In the genomic region with DNA sequence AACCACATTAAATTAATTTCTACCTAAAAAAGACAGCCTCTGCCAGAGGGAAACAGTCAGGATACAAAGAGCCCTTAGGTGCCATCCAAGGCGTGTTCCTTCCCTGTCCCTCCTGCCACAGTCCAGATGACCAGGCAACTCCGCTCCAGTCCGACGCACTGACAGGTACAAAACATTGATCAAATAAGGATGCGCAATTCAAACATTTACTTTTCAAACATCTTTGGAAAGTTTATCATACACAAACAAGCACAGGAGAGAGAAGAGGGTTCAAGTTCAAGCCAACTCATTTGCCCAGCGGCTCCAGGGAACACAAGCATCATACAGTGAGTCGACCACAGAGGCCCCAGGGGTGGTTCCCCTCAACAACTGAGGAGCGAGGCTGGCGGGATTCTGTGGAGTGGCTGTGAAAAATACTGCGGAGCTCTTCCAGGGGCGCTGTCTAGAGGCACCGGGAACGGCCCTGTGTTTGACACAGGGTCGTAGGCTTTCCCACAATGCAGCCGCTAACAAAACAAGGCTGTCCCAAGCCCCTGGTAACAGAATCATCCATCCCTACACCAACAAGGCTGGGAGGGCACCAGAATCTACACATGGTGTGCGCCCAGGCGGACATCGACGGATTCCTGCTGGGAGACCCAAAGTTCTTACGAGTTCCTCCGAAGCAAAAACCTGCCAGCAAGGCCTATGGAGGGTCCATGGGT, we compare ENCODE assay signal across 24 cellular contexts.
DNase-seq lines count a peak whose midpoint lies in the region; ATAC-seq and TF ChIP-seq lines count a peak whose summit lies in the region.
"Had no signal": no experiment of that assay in that cellular context is flagged by ENCODE, and none has a peak within 500 bp of the region (broad histone marks: within the 10 kb centered on the region; RNA-seq: fewer than 3 reads in every experiment).

No MANE protein-coding gene starts in this region.

- no TSS peak for BruUV-seq in IMR-90 (replicated peaks; lab: Mats Ljungman, UMichigan)

- H3K9ac ChIP-seq in IMR-90 (ENCODE audit: low read depth, low read length), result no peak overlapping the region
- H3K9ac ChIP-seq: BLaER1 treated with 17β-estradiol and CSF1 and Interleukin-3, amounts not matched to agents 10 nM and 100 nM; GM23248 had no signal

- H2AFZ ChIP-seq in GM23338, result no peak overlapping the region
- H2AFZ ChIP-seq in IMR-90 (replicated peaks; ENCODE audit: low read length, poor library complexity), result peak overlapping the region; percentile 11
- H2AFZ ChIP-seq: GM23248 had no signal

- H3K9me3 ChIP-seq in IMR-90 (ENCODE audit: control insufficient read depth, insufficient read depth, low read length), result no peaks in the 10 kb centered on the region
- H3K9me3 ChIP-seq: A549, HAP-1, SJSA1 had no signal

- intact Hi-C loops in IMR-90 (cut with micrococcal nuclease) (no loop called here), posterior vena cava (cut with DNase I) (no loop called here)

- H2AK9ac ChIP-seq in IMR-90 (replicated peaks; ENCODE audit: low read depth, low read length, poor library complexity), result no peak overlapping the region

- H3K4me2 ChIP-seq in GM23338 (no peak overlapping the region), IMR-90 (ENCODE audit: low read depth, low read length) (no peak overlapping the region)
- H3K4me2 ChIP-seq: A549; BLaER1 treated with 17β-estradiol and CSF1 and Interleukin-3, amounts not matched to agents 10 nM and 100 nM had no signal

- no peak overlapping the region for H4K91ac ChIP-seq in IMR-90 (ENCODE audit: insufficient read depth, low read depth, low read length)

- no peak overlapping the region for H3K4ac ChIP-seq in IMR-90 (ENCODE audit: low read depth, low read length)

- H3K9me2 ChIP-seq in GM23338 (ENCODE audit: insufficient read depth), result no peaks in the 10 kb centered on the region

- dilution Hi-C loops in IMR-90 (cut with HindIII; ENCODE audit: low sequenced_read_pairs, unreplicated experiment), result no loop called here

- in situ Hi-C loops in IMR-90 (cut with MboI; ENCODE audit: low sequenced_read_pairs), result no loop called here

- ATAC-seq in GM23338 (peak; percentile 41), IMR-90 (ENCODE audit: low read depth) (no peak), HG02981 (IDR thresholded peaks at IDR 0.05; ENCODE audit: unreplicated experiment) (no peak)
- ATAC-seq: A549, PC-3, Right ventricle myocardium inferior had no signal

- H3K14ac ChIP-seq in IMR-90 (replicated peaks; ENCODE audit: low read depth, low read length), result no peak overlapping the region

- peaks cover 4% of the 10 kb centered on the region; the same call in 1 of the 2 replicates for H3K36me3 ChIP-seq in GM23338 (ENCODE audit: insufficient read depth)
- H3K36me3 ChIP-seq in IMR-90 (ENCODE audit: control insufficient read depth, insufficient read depth, low read length), result no peaks in the 10 kb centered on the region
- H3K36me3 ChIP-seq: BLaER1 treated with 17β-estradiol and CSF1 and Interleukin-3, amounts not matched to agents 10 nM and 100 nM; HAP-1; SJSA1 had no signal

- no peak overlapping the region for H4K8ac ChIP-seq in IMR-90 (ENCODE audit: low read depth in 2 of 2, low read length in 2 of 2)

- H3F3A ChIP-seq in GM23338 (replicated peaks; ENCODE audit: low read depth), result no peaks in the 10 kb centered on the region

- no peaks in the 10 kb centered on the region for H3K79me2 ChIP-seq in GM23338 (replicated peaks; ENCODE audit: insufficient read depth)

- H3K23ac ChIP-seq in IMR-90 (ENCODE audit: low read depth, low read length), result no peak overlapping the region

- peaks cover 8% of the 10 kb centered on the region for H3K27me3 Mint-ChIP-seq in GM23338 (ENCODE audit: insufficient read depth, low read depth, poor library complexity)

- H3K18ac ChIP-seq in IMR-90 (ENCODE audit: low read depth, low read length), result no peak overlapping the region

- H3K9me1 ChIP-seq in IMR-90 (ENCODE audit: insufficient read depth, low read length), result no peaks in the 10 kb centered on the region

- H2BK5ac ChIP-seq in IMR-90 (ENCODE audit: low read depth, low read length, poor library complexity, severe bottlenecking), result no peak overlapping the region

- peaks cover 6% of the 10 kb centered on the region; the same call in 2 of the 3 replicates for H3K36me3 Mint-ChIP-seq in GM23338 (ENCODE audit: low read depth)

- POLR2A ChIA-PET in IMR-90 (lab: Charles Lee; ENCODE audit: unreplicated experiment), result no interaction called here

- no peak overlapping the region for H3K56ac ChIP-seq in IMR-90 (ENCODE audit: extremely low read depth, insufficient read depth, low read length)

- WGBS in IMR-90 (ENCODE audit: extremely low coverage in 2 of 2, insufficient read length in 1 of 2), 2 experiments, result 56% methylated on average over 10 of the region's 21 CpGs; no CpG with 5 or more reads in 1 of the 2 experiments

- no peak for DNase-seq in GM23338 (ENCODE audit: low spot score)
- DNase-seq in IMR-90, result no peak
- peak; percentile 24 for DNase-seq in islet precursor cell
- DNase-seq in posterior vena cava (ENCODE audit: low spot score), result peak; percentile 53
- no peak for DNase-seq in activated naive CD4-positive, alpha-beta T cell treated with anti-CD3 and anti-CD28 coated beads, Interleukin-2, amount 50 U/mL, for 16 hours
- DNase-seq in HCEC 1CT, result no peak
- DNase-seq: AML-193; CD4-positive, alpha-beta T cell; COR-L47; GM23248; NCI-H1092 treated with DMSO at 0.1 percent for 48 hours; NCI-H1436; NCI-H187; NCI-H2107; NCI-H526; NCI-H82; NK-92 treated with Interleukin-12 subunit alpha and Interleukin-12 subunit beta, amount 100 ng/mL, for 24 hours; PC-3 had no signal

- H2BK120ac ChIP-seq in IMR-90 (ENCODE audit: low read depth, low read length), result no peak overlapping the region

- H3K79me1 ChIP-seq in IMR-90 (ENCODE audit: low read depth in 1 of 2, low read length in 2 of 2), result no peaks in the 10 kb centered on the region

- H3K9me3 Mint-ChIP-seq in GM23338, result peaks cover 20% of the 10 kb centered on the region

- no peak for TF ChIP-seq POLR2A in IMR-90 (IDR thresholded peaks at IDR 0.05; ENCODE audit: low read depth, low read length)

- peaks cover 9% of the 10 kb centered on the region for H3K4me1 Mint-ChIP-seq in GM23338

- no peak overlapping the region for H3K27ac Mint-ChIP-seq in GM23338
- H3K27ac Mint-ChIP-seq: CD4-positive, alpha-beta T cell had no signal

- H3K27ac ChIP-seq in GM23338 (ENCODE audit: low read depth) (no peak overlapping the region), IMR-90 (ENCODE audit: insufficient read depth, low read length) (no peak overlapping the region)
- H3K27ac ChIP-seq: A549; BLaER1 treated with 17β-estradiol and CSF1 and Interleukin-3, amounts not matched to agents 10 nM and 100 nM; GM23248; SJSA1 had no signal

- H3K4me1 ChIP-seq in GM23338 (ENCODE audit: insufficient read depth), result no peaks in the 10 kb centered on the region
- H3K4me1 ChIP-seq in IMR-90 (ENCODE audit: control insufficient read depth, insufficient read depth, low read length), result no peaks in the 10 kb centered on the region
- H3K4me1 ChIP-seq: A549; BLaER1 treated with 17β-estradiol and CSF1 and Interleukin-3, amounts not matched to agents 10 nM and 100 nM; HAP-1 had no signal

- H2AK5ac ChIP-seq in IMR-90 (ENCODE audit: low read depth, low read length), result no peak overlapping the region

- no peak for TF ChIP-seq RAD21 in IMR-90 (IDR thresholded peaks at IDR 0.05; ENCODE audit: low read length)

- no peak for TF ChIP-seq CTCF in GM23338 (conservative IDR thresholded peaks at IDR 0.05; ENCODE audit: low read depth in 2 of 2)
- no peak for TF ChIP-seq CTCF in IMR-90 (conservative IDR thresholded peaks at IDR 0.05; ENCODE audit: low read depth, low read length)

- H3K27me3 ChIP-seq in GM23338 (ENCODE audit: insufficient read depth) (no peaks in the 10 kb centered on the region), IMR-90 (ENCODE audit: control insufficient read depth, insufficient read depth, low read length) (peaks cover 5% of the 10 kb centered on the region)
- H3K27me3 ChIP-seq: BLaER1 treated with 17β-estradiol and CSF1 and Interleukin-3, amounts not matched to agents 10 nM and 100 nM; SJSA1 had no signal

- H4K20me1 ChIP-seq in GM23338 (replicated peaks; ENCODE audit: insufficient read depth), result no peaks in the 10 kb centered on the region
- no peaks in the 10 kb centered on the region for H4K20me1 ChIP-seq in IMR-90 (ENCODE audit: insufficient read depth, low read length)
- H4K20me1 ChIP-seq: BLaER1 treated with 17β-estradiol and CSF1 and Interleukin-3, amounts not matched to agents 10 nM and 100 nM had no signal

- H2BK20ac ChIP-seq in IMR-90 (ENCODE audit: low read depth, low read length), result no peak overlapping the region

- CTCF ChIA-PET in IMR-90 (lab: Yijun Ruan, JAX), result no interaction called here

- no peak overlapping the region for H4K5ac ChIP-seq in IMR-90 (ENCODE audit: low read depth, low read length)

- no peak overlapping the region for H3K4me3 ChIP-seq in GM23338
- H3K4me3 ChIP-seq in IMR-90 (ENCODE audit: insufficient read depth, low read depth, low read length), result no peak overlapping the region
- H3K4me3 ChIP-seq: A549; BLaER1 treated with 17β-estradiol and CSF1 and Interleukin-3, amounts not matched to agents 10 nM and 100 nM; GM23248; HAP-1; SJSA1 had no signal

- H3K4me3 Mint-ChIP-seq in GM23338, result no peak overlapping the region
- H3K4me3 Mint-ChIP-seq: CD4-positive, alpha-beta T cell had no signal

- H2BK15ac ChIP-seq in IMR-90 (ENCODE audit: low read depth, low read length), result no peak overlapping the region

TF ChIP-seq in GM23338, 12 proteins besides CTCF, POLR2A, EP300 and RAD21 (continues in another document):
- TF ChIP-seq EZH2phosphoT487 (IDR thresholded peaks at IDR 0.05; ENCODE audit: unreplicated experiment) (no peak), JUNB (IDR thresholded peaks at IDR 0.05; ENCODE audit: unreplicated experiment) (no peak)

TF ChIP-seq in IMR-90, 13 proteins besides CTCF, POLR2A, EP300 and RAD21 (continues in another document):
- TF ChIP-seq MXI1 (IDR thresholded peaks at IDR 0.05; ENCODE audit: borderline replicate concordance, low read depth, low read length) (no peak), BHLHE40 (IDR thresholded peaks at IDR 0.05; ENCODE audit: low read depth, low read length) (no peak), CEBPB (IDR thresholded peaks at IDR 0.05; ENCODE audit: low read depth, low read length) (no peak), FOS (IDR thresholded peaks at IDR 0.05; ENCODE audit: low read depth, low read length) (no peak), MAFK (IDR thresholded peaks at IDR 0.05; ENCODE audit: low read depth, low read length) (no peak), RCOR1 (IDR thresholded peaks at IDR 0.05; ENCODE audit: insufficient replicate concordance, low read length) (no peak), NFE2L2 (IDR thresholded peaks at IDR 0.05; ENCODE audit: low read depth, low read length) (no peak), CHD1 (IDR thresholded peaks at IDR 0.05; ENCODE audit: low read depth, low read length) (no peak)
- TF ChIP-seq, protein P1, sequence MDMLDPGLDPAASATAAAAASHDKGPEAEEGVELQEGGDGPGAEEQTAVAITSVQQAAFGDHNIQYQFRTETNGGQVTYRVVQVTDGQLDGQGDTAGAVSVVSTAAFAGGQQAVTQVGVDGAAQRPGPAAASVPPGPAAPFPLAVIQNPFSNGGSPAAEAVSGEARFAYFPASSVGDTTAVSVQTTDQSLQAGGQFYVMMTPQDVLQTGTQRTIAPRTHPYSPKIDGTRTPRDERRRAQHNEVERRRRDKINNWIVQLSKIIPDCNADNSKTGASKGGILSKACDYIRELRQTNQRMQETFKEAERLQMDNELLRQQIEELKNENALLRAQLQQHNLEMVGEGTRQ (IDR thresholded peaks at IDR 0.05; ENCODE audit: low read depth, low read length), result no peak

Comparison
In these comparisons a context has a peak if more than half of its experiments do, and no peak if none do; other contexts are left out.
1. DNase-seq: peak in islet precursor cell (single experiment) and posterior vena cava (single experiment); none in GM23338 (single experiment), IMR-90 (single experiment), activated naive CD4-positive, alpha-beta T cell treated with anti-CD3 and anti-CD28 coated beads, Interleukin-2, amount 50 U/mL, for 16 hours (single experiment) and HCEC 1CT (single experiment).